Comparison of ENCODE assay signal across 24 cellular contexts in the genomic region with DNA sequence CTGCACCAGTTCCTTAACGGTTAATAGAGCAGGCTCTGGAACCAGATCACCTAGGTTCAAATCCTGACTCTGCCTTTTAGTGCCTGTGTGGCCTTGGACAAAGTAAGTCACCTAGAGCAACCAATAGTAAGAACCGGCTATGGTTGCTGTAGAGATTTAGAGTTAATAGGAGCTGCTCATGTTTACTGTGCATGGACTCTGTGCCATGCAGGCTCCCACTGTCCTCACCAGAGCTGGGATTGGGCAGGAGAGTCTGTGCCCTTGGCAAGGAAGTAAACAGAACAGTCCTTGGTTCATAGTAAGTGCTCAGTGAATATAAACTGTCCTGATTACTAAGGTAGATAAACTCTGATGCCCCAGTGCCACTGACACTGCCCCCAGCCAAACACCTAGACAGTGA. TPM values are rescaled to one million over a fixed set of nuclear protein-coding genes. Genes with fewer than 3 reads are reported as not detected.
DNase-seq lines count a peak whose midpoint lies in the region; ATAC-seq and TF ChIP-seq lines count a peak whose summit lies in the region.
"Had no signal": no experiment of that assay in that cellular context is flagged by ENCODE, and none has a peak within 500 bp of the region (broad histone marks: within the 10 kb centered on the region; RNA-seq: fewer than 3 reads in every experiment).

No MANE protein-coding gene starts in this region.

- intact Hi-C loops in mucosa of descending colon (cut with DNase I, micrococcal nuclease): no loop called here
- intact Hi-C loops in stomach (cut with DNase I; ENCODE audit: low total_unique reads): no loop called here
- intact Hi-C loops in vagina (cut with DNase I): no loop called here

- peaks cover 8% of the 10 kb centered on the region for H3K79me1 ChIP-seq in trophoblast cell (ENCODE audit: low read length)

- H3K9me3 ChIP-seq in WERI-Rb-1 (ENCODE audit: severe bottlenecking) (no peaks in the 10 kb centered on the region), mucosa of descending colon (no peaks in the 10 kb centered on the region), stomach (no peaks in the 10 kb centered on the region), trophoblast cell (ENCODE audit: insufficient read depth, low read depth, low read length) (no peaks in the 10 kb centered on the region), vagina (no peaks in the 10 kb centered on the region)
- H3K9me3 ChIP-seq: SJCRH30 had no signal

- no peak overlapping the region for H3K14ac ChIP-seq in trophoblast cell (ENCODE audit: low read length)

- no peak overlapping the region for H3K27ac Mint-ChIP-seq in activated naive CD8-positive, alpha-beta T cell
- H3K27ac Mint-ChIP-seq in activated naive CD8-positive, alpha-beta T cell treated with anti-CD3 and anti-CD28 coated beads, Interleukin-2, amount 50 U/mL, for 24 hours: no peak overlapping the region
- H3K27ac Mint-ChIP-seq: activated CD8-positive, alpha-beta T cell treated with anti-CD3 and anti-CD28 coated beads for 36 hours; activated naive CD4-positive, alpha-beta T cell treated with anti-CD3 and anti-CD28 coated beads, Interleukin-2, amount 10 ng/mL, durations not matched to agents 7 days and 5 days; effector memory CD8-positive, alpha-beta T cell; GM23338; T-helper 1 cell treated with Interleukin-12 subunit alpha and Interleukin-12 subunit beta and Interleukin-4 antibody, amounts not matched to agents 30 μg/mL and 1 μg/mL, for 36 hours had no signal

- H2BK120ac ChIP-seq in trophoblast cell (ENCODE audit: insufficient read depth, low read length, poor library complexity): no peak overlapping the region

- no peak for ATAC-seq in activated naive CD8-positive, alpha-beta T cell treated with anti-CD3 and anti-CD28 coated beads, Interleukin-2, amount 50 U/mL, for 24 hours
- ATAC-seq in mucosa of descending colon (peak; percentile 40), HG02798 (IDR thresholded peaks at IDR 0.05; ENCODE audit: poor library complexity, unreplicated experiment) (no peak)
- ATAC-seq: activated CD8-positive, alpha-beta T cell treated with anti-CD3 and anti-CD28 coated beads for 36 hours; effector memory CD8-positive, alpha-beta T cell; GM12878; GM23338 had no signal

- no peak overlapping the region for H3K9ac ChIP-seq in trophoblast cell (ENCODE audit: low read length)

- H4K8ac ChIP-seq in trophoblast cell (ENCODE audit: low read depth, low read length): no peak overlapping the region

- no peaks in the 10 kb centered on the region for H3K36me3 Mint-ChIP-seq in activated naive CD8-positive, alpha-beta T cell
- H3K36me3 Mint-ChIP-seq in activated naive CD8-positive, alpha-beta T cell treated with anti-CD3 and anti-CD28 coated beads, Interleukin-2, amount 50 U/mL, for 24 hours (ENCODE audit: low read depth): no peaks in the 10 kb centered on the region
- H3K36me3 Mint-ChIP-seq: activated naive CD4-positive, alpha-beta T cell treated with anti-CD3 and anti-CD28 coated beads, Interleukin-2, amount 10 ng/mL, durations not matched to agents 7 days and 5 days had no signal

- H4K91ac ChIP-seq in trophoblast cell (ENCODE audit: low read depth, low read length): no peak overlapping the region

- H2BK12ac ChIP-seq in trophoblast cell (ENCODE audit: low read length): no peak overlapping the region

- no peak for TF ChIP-seq EP300 in stomach (IDR thresholded peaks at IDR 0.05)

- H3K4ac ChIP-seq in trophoblast cell (ENCODE audit: low read depth, low read length): no peak overlapping the region

- H4K12ac ChIP-seq in trophoblast cell (ENCODE audit: low read depth, low read length): no peak overlapping the region

- H3K79me2 ChIP-seq in trophoblast cell (ENCODE audit: control insufficient read depth, insufficient read depth, low read length, poor library complexity): peaks cover 5% of the 10 kb centered on the region

- H3K4me1 Mint-ChIP-seq in activated naive CD8-positive, alpha-beta T cell (ENCODE audit: low read depth): peaks cover 3% of the 10 kb centered on the region
- peaks cover 28% of the 10 kb centered on the region for H3K4me1 Mint-ChIP-seq in activated naive CD8-positive, alpha-beta T cell treated with anti-CD3 and anti-CD28 coated beads, Interleukin-2, amount 50 U/mL, for 24 hours

- WGBS in stomach, 5 donors: 38 to 63% (median 53%) methylated on average over 2 of the region's 2 CpGs
- no CpG with 5 or more reads among the region's 2 CpGs for WGBS in trophoblast cell (ENCODE audit: extremely low coverage, insufficient coverage, insufficient read length)

- H3K27me3 Mint-ChIP-seq in activated naive CD8-positive, alpha-beta T cell: no peaks in the 10 kb centered on the region
- H3K27me3 Mint-ChIP-seq in activated naive CD8-positive, alpha-beta T cell treated with anti-CD3 and anti-CD28 coated beads, Interleukin-2, amount 50 U/mL, for 24 hours: no peaks in the 10 kb centered on the region
- H3K27me3 Mint-ChIP-seq: activated CD8-positive, alpha-beta T cell treated with anti-CD3 and anti-CD28 coated beads for 36 hours; effector memory CD8-positive, alpha-beta T cell had no signal

- H3K4me1 ChIP-seq in mucosa of descending colon (ENCODE audit: low read depth) (peaks cover 39% of the 10 kb centered on the region), stomach (peaks cover 17 to 81% (median 48%) of the 10 kb centered on the region in 4 donors), trophoblast cell (ENCODE audit: control insufficient read depth in 1 of 2, insufficient read depth in 2 of 2, low read length in 2 of 2) (peaks cover 16 to 19% of the 10 kb centered on the region in 2 experiments), vagina (peaks cover 11% of the 10 kb centered on the region)

- no peak for TF ChIP-seq POLR2A in stomach (IDR thresholded peaks at IDR 0.05)
- TF ChIP-seq POLR2A in vagina (IDR thresholded peaks at IDR 0.05): no peak

- H3K18ac ChIP-seq in trophoblast cell (ENCODE audit: low read length): no peak overlapping the region

- H2AK5ac ChIP-seq in trophoblast cell (ENCODE audit: low read length): no peak overlapping the region

- H3K4me2 ChIP-seq in trophoblast cell (ENCODE audit: low read length): no peak overlapping the region

- H3K27ac ChIP-seq in WERI-Rb-1: peak overlapping the region; percentile 98
- peak overlapping the region in 3 of 5 donors; percentile 12 to 86 (median 14) for H3K27ac ChIP-seq in stomach
- H3K27ac ChIP-seq in trophoblast cell (ENCODE audit: low read depth, low read length): no peak overlapping the region
- H3K27ac ChIP-seq in vagina: no peak overlapping the region
- H3K27ac ChIP-seq: SJCRH30, VCaP had no signal

- peak overlapping the region; percentile 10 for H3K4me3 Mint-ChIP-seq in activated naive CD8-positive, alpha-beta T cell
- H3K4me3 Mint-ChIP-seq in activated naive CD8-positive, alpha-beta T cell treated with anti-CD3 and anti-CD28 coated beads, Interleukin-2, amount 50 U/mL, for 24 hours: no peak overlapping the region

- H3K4me3 ChIP-seq in WERI-Rb-1 (ENCODE audit: low read depth, low read length) (no peak overlapping the region), mucosa of descending colon (no peak overlapping the region), stomach (no peak overlapping the region), trophoblast cell (ENCODE audit: low read depth, low read length) (no peak overlapping the region), vagina (no peak overlapping the region)
- H3K4me3 ChIP-seq: GM12878, SJCRH30 had no signal

- no peak for TF ChIP-seq CTCF in WERI-Rb-1 (IDR thresholded peaks at IDR 0.05; ENCODE audit: low read depth, low read length)
- TF ChIP-seq CTCF in mucosa of descending colon (IDR thresholded peaks at IDR 0.05): no peak
- TF ChIP-seq CTCF in stomach (IDR thresholded peaks at IDR 0.05): no peak
- no peak for TF ChIP-seq CTCF in vagina (IDR thresholded peaks at IDR 0.05)

- no peak overlapping the region for H3K23ac ChIP-seq in trophoblast cell (ENCODE audit: low read length)

- H3K9me3 Mint-ChIP-seq in activated naive CD8-positive, alpha-beta T cell (ENCODE audit: low read depth): no peaks in the 10 kb centered on the region
- no peaks in the 10 kb centered on the region for H3K9me3 Mint-ChIP-seq in activated naive CD8-positive, alpha-beta T cell treated with anti-CD3 and anti-CD28 coated beads, Interleukin-2, amount 50 U/mL, for 24 hours
- H3K9me3 Mint-ChIP-seq: activated CD8-positive, alpha-beta T cell treated with anti-CD3 and anti-CD28 coated beads for 36 hours; activated naive CD4-positive, alpha-beta T cell treated with anti-CD3 and anti-CD28 coated beads, Interleukin-2, amount 10 ng/mL, durations not matched to agents 7 days and 5 days; effector memory CD8-positive, alpha-beta T cell; GM23338; T-helper 1 cell treated with Interleukin-12 subunit alpha and Interleukin-12 subunit beta and Interleukin-4 antibody, amounts not matched to agents 30 μg/mL and 1 μg/mL, for 36 hours had no signal

- no peak for DNase-seq in activated naive CD8-positive, alpha-beta T cell treated with anti-CD3 and anti-CD28 coated beads, Interleukin-2, amount 50 U/mL, for 24 hours
- DNase-seq in WERI-Rb-1: no peak
- peak in 2 of 3 donors; percentile 57 to 61 for DNase-seq in mucosa of descending colon
- no peak for DNase-seq in stomach
- DNase-seq in trophoblast cell: no peak
- DNase-seq in vagina (ENCODE audit: extremely low spot score in 2 of 2): no peak
- DNase-seq: activated CD8-positive, alpha-beta T cell treated with anti-CD3 and anti-CD28 coated beads for 36 hours; activated naive CD4-positive, alpha-beta T cell treated with anti-CD3 and anti-CD28 coated beads, Interleukin-2, amount 10 ng/mL, durations not matched to agents 7 days and 5 days; aorta; C1 segment of cervical spinal cord; DMS153; effector memory CD8-positive, alpha-beta T cell; KG1; NCI-H1694 treated with DMSO at 0.1 percent for 48 hours; NCI-H82; nucleus accumbens; SJCRH30; stimulated activated CD4-positive, alpha-beta T cell treated with anti-CD3 and anti-CD28 coated beads, Interleukin-12 subunit alpha, Interleukin-12 subunit beta, amount 100 ng/mL, for 4 hours had no signal

- no peaks in the 10 kb centered on the region for H3K27me3 ChIP-seq in WERI-Rb-1 (ENCODE audit: insufficient read depth, low read depth, severe bottlenecking)
- no peaks in the 10 kb centered on the region for H3K27me3 ChIP-seq in stomach
- peaks cover 4% of the 10 kb centered on the region for H3K27me3 ChIP-seq in trophoblast cell (ENCODE audit: insufficient read depth, low read length)
- H3K27me3 ChIP-seq in vagina: no peaks in the 10 kb centered on the region

- no peak overlapping the region for H2AFZ ChIP-seq in trophoblast cell (ENCODE audit: insufficient read depth, low read length, poor library complexity)
- H2AFZ ChIP-seq: GM23338 had no signal

- peaks cover 23% of the 10 kb centered on the region for H3K36me3 ChIP-seq in WERI-Rb-1
- H3K36me3 ChIP-seq in mucosa of descending colon (ENCODE audit: low read depth): no peaks in the 10 kb centered on the region
- no peaks in the 10 kb centered on the region for H3K36me3 ChIP-seq in stomach
- H3K36me3 ChIP-seq in trophoblast cell (ENCODE audit: control insufficient read depth in 1 of 2, insufficient read depth in 2 of 2, low read length in 2 of 2): no peaks in the 10 kb centered on the region
- H3K36me3 ChIP-seq in vagina: no peaks in the 10 kb centered on the region
- H3K36me3 ChIP-seq: SJCRH30 had no signal

- no peak overlapping the region for H2BK5ac ChIP-seq in trophoblast cell (ENCODE audit: low read depth, low read length, poor library complexity)

RNA-seq across cellular contexts. Expression of a gene that starts 1.4 kb away (rescaled TPM):
- total RNA-seq in mucosa of descending colon (10 to 100 TPM; 48.4 to 95.9 (median 91.9) TPM), stomach (100 to 1,000 TPM in 1 of 5 donors, 10 to 100 TPM in 4; 27.2 to 155 (median 31.6) TPM), vagina (50.6 TPM)
- 10 to 100 TPM; 12.4 to 27.1 (median 18.5) TPM for polyA plus RNA-seq in stomach
- polyA plus RNA-seq in trophoblast cell (2013): 39.8 and 41.5 TPM in 2 replicates

Comparison
In these comparisons a context has a peak if more than half of its experiments do, and no peak if none do; other contexts are left out.
1. DNase-seq: peak in mucosa of descending colon (2 of 3); none in activated naive CD8-positive, alpha-beta T cell treated with anti-CD3 and anti-CD28 coated beads, Interleukin-2, amount 50 U/mL, for 24 hours (single experiment), WERI-Rb-1 (single experiment), stomach (single experiment), trophoblast cell (0 of 2) and vagina (0 of 2).
2. H3K27ac ChIP-seq: peak in WERI-Rb-1 (single experiment) and stomach (3 of 5); none in trophoblast cell (single experiment) and vagina (single experiment).